ENCODE assay signal across 8 cellular contexts in genomic region chr11:57426754-57427691, GRCh38. TPM values are rescaled to one million over a fixed set of nuclear protein-coding genes. Genes with fewer than 3 reads are reported as not detected.
DNase-seq lines count a peak whose midpoint lies in the region; ATAC-seq and TF ChIP-seq lines count a peak whose summit lies in the region.

TSS of gene SLC43A3 (minus strand) at chr11:57427121. CDS start at chr11:57426172, 949 bp downstream.

- intact Hi-C loops in CD4-positive, alpha-beta memory T cell (cut with micrococcal nuclease), result loop anchor here (5.0 kb wide), 2 partner anchors 80 to 100 kb away; no protein-coding TSS in a partner anchor
- intact Hi-C loops in left ventricle myocardium inferior (cut with micrococcal nuclease), result no loop called here

- CTCF ChIA-PET in CD4-positive, alpha-beta memory T cell (lab: Charles Lee; ENCODE audit: partially characterized antibody), result interaction anchor here (0.8 to 5.9 kb wide), 6 partner anchors 30 to 141 kb away, joined by 3 to 56 read pairs (median 4); partner anchors contain the start of gene UBE2L6

- H3K27ac Mint-ChIP-seq in CD4-positive, alpha-beta memory T cell, result peak within 1 kb of the TSS; percentile 78 to 94 (median 90)

- H3K27ac ChIP-seq in CD4-positive, alpha-beta memory T cell (ENCODE audit: low read depth, low read length), result peak within 1 kb of the TSS; percentile 45
- H3K27ac ChIP-seq in HL-60 (replicated peaks) (peak within 1 kb of the TSS; percentile 96), left ventricle myocardium inferior (replicated peaks) (peak within 1 kb of the TSS; percentile 96), urinary bladder (ENCODE audit: low read depth) (peak within 1 kb of the TSS; percentile 97)

- peaks cover 10 to 15% of the 10 kb centered on the region in 2 donors for H3K36me3 Mint-ChIP-seq in CD4-positive, alpha-beta memory T cell

- POLR2A ChIA-PET in CD4-positive, alpha-beta memory T cell (lab: Charles Lee; ENCODE audit: partially characterized antibody), result interaction anchor here (1.1 to 4.1 kb wide), 5 partner anchors 10 to 315 kb away, joined by 3 to 13 read pairs (median 5); partner anchors contain the start of genes SELENOH, SSRP1, TNKS1BP1 and UBE2L6

- WGBS in urinary bladder, result 3% methylated on average over 45 of the region's 45 CpGs

- H3K9me3 ChIP-seq in CD4-positive, alpha-beta memory T cell (ENCODE audit: control insufficient read depth in 1 of 2, low read length in 2 of 2), result no peaks in the 10 kb centered on the region
- no peaks in the 10 kb centered on the region for H3K9me3 ChIP-seq in adipocyte (ENCODE audit: control insufficient read depth, low read length)
- no peaks in the 10 kb centered on the region for H3K9me3 ChIP-seq in left ventricle myocardium inferior (replicated peaks)

- peak within 1 kb of the TSS; percentile 32 to 58 for H3K4me3 ChIP-seq in CD4-positive, alpha-beta memory T cell (ENCODE audit: low read length in 2 of 2)
- H3K4me3 ChIP-seq in HL-60 (replicated peaks; ENCODE audit: insufficient read depth, low read length), result peak within 1 kb of the TSS; percentile 51
- peak within 1 kb of the TSS; percentile 75 for H3K4me3 ChIP-seq in adipocyte (ENCODE audit: low read length)
- peak within 1 kb of the TSS; percentile 72 for H3K4me3 ChIP-seq in left ventricle myocardium inferior
- peak within 1 kb of the TSS; percentile 45 for H3K4me3 ChIP-seq in urinary bladder (ENCODE audit: low read depth, low read length)

- H3K9ac ChIP-seq in adipocyte (ENCODE audit: low read length), result peak within 1 kb of the TSS; percentile 88

- H3K4me3 Mint-ChIP-seq in CD4-positive, alpha-beta memory T cell, result peak within 1 kb of the TSS; percentile 83 to 93 (median 88)

- H3K27me3 ChIP-seq in CD4-positive, alpha-beta memory T cell (ENCODE audit: insufficient read depth, low read length), result no peaks in the 10 kb centered on the region
- H3K27me3 ChIP-seq in HL-60 (ENCODE audit: insufficient read depth, poor library complexity, severe bottlenecking), result no peaks in the 10 kb centered on the region
- no peaks in the 10 kb centered on the region for H3K27me3 ChIP-seq in adipocyte (replicated peaks; ENCODE audit: control insufficient read depth, insufficient read depth, low read length)
- H3K27me3 ChIP-seq in left ventricle myocardium inferior (ENCODE audit: low read depth), result no peaks in the 10 kb centered on the region

- peak; percentile 36 to 62 (median 37) for DNase-seq in CD4-positive, alpha-beta memory T cell
- peak; percentile 88 to 94 for DNase-seq in HL-60 (ENCODE audit: low read depth in 1 of 2, low spot score in 1 of 2)
- DNase-seq in T follicular helper cell (ENCODE audit: low read depth), result peak; percentile 27
- peak; percentile 81 for DNase-seq in adipocyte (ENCODE audit: low read depth)
- peak; percentile 75 for DNase-seq in left ventricle myocardium inferior
- no peak for DNase-seq in pulmonary artery endothelial cell (ENCODE audit: low read depth, low spot score)

- peaks cover 4% of the 10 kb centered on the region for H3K36me3 ChIP-seq in CD4-positive, alpha-beta memory T cell (ENCODE audit: insufficient read depth, low read length)
- H3K36me3 ChIP-seq in adipocyte (ENCODE audit: control insufficient read depth, insufficient read depth, low read length, severe bottlenecking) (no peaks in the 10 kb centered on the region), left ventricle myocardium inferior (peaks cover 15% of the 10 kb centered on the region), urinary bladder (ENCODE audit: insufficient read depth) (no peaks in the 10 kb centered on the region)

- H3K4me1 Mint-ChIP-seq in CD4-positive, alpha-beta memory T cell, result peaks cover 33 to 56% (median 40%) of the 10 kb centered on the region in 4 donors

- ATAC-seq in GM19452 (IDR thresholded peaks at IDR 0.05; ENCODE audit: unreplicated experiment), result peak; percentile 58

- H3K27me3 Mint-ChIP-seq in CD4-positive, alpha-beta memory T cell, result no peaks in the 10 kb centered on the region

- TF ChIP-seq CTCF in HL-60 (IDR thresholded peaks at IDR 0.05; ENCODE audit: insufficient read depth, low read length), result no peak
- no peak for TF ChIP-seq CTCF in left ventricle myocardium inferior (IDR thresholded peaks at IDR 0.05; ENCODE audit: borderline replicate concordance)

- no peaks in the 10 kb centered on the region for H3K9me3 Mint-ChIP-seq in CD4-positive, alpha-beta memory T cell

- H3K4me1 ChIP-seq in CD4-positive, alpha-beta memory T cell (ENCODE audit: insufficient read depth, low read length), result peaks cover 34% of the 10 kb centered on the region
- H3K4me1 ChIP-seq in adipocyte (ENCODE audit: control insufficient read depth, insufficient read depth, low read length) (peaks cover 48% of the 10 kb centered on the region), left ventricle myocardium inferior (peaks cover 80% of the 10 kb centered on the region), urinary bladder (ENCODE audit: insufficient read depth) (peaks cover 2% of the 10 kb centered on the region)

RNA-seq across cellular contexts. Expression of gene SLC43A3, which starts in this region (rescaled TPM):
- 10 to 100 TPM; 15.1 to 15.6 TPM for total RNA-seq in CD4-positive, alpha-beta memory T cell
- 10 to 100 TPM; 17.7 to 18.5 TPM for polyA plus RNA-seq in CD4-positive, alpha-beta memory T cell
- total RNA-seq in left ventricle myocardium inferior, result 21.0 TPM
- total RNA-seq in pulmonary artery endothelial cell, result 48.0 and 74.0 TPM in 2 replicates
- total RNA-seq in urinary bladder, result 27.3 TPM
- polyA plus RNA-seq in urinary bladder, result 39.7 TPM

Comparison
In these comparisons a context has a peak if more than half of its experiments do, and no peak if none do; other contexts are left out.
1. H3K27ac ChIP-seq: peak in every context shown above with its lines; median percentile 97 in urinary bladder; 96 in HL-60; 96 in left ventricle myocardium inferior; 45 in CD4-positive, alpha-beta memory T cell.